28 cellular contexts compared by ENCODE assay signal in the genomic region with DNA sequence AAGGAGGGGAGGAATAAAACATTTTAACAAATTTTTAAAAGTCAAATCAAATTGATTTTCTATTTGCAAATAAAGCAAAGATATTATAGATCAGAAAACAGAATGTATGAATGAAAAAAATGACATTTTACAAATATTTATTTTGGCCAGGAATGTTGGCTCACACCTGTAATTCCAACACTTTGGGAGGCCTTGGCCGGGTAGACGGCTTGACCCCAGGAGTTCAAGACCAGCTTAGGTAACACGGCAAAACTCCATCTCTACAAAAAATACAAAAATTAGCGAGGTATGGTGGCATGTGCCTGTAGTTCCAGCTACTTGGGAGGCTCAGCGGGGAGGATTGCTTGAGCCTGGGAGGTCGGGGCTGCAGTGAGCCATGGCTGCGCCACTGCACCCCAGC.
"Had no signal": no experiment of that assay in that cellular context is flagged by ENCODE, and none has a peak within 500 bp of the region (broad histone marks: within the 10 kb centered on the region; RNA-seq: fewer than 3 reads in every experiment).

No MANE protein-coding gene starts in this region.

- H2AFZ ChIP-seq: hepatocyte had no signal

- H3K27ac ChIP-seq: esophagus muscularis mucosa, foreskin keratinocyte, gastroesophageal sphincter, heart left ventricle, hepatocyte, left lung, ovary, right lobe of liver, stomach, testis, transverse colon, upper lobe of right lung, uterus had no signal

- H3K4me1 ChIP-seq: foreskin keratinocyte, testis, uterus had no signal

- H3K27ac Mint-ChIP-seq: mesothelial cell of epicardium had no signal

- H3K9me3 ChIP-seq: esophagus muscularis mucosa, gastroesophageal sphincter, heart left ventricle, left lung, mucosa of descending colon, ovary, right lobe of liver, stomach, testis, transverse colon, upper lobe of right lung, uterus had no signal

- H3K9me3 Mint-ChIP-seq: mesothelial cell of epicardium; naive B cell; stimulated activated effector memory CD8-positive, alpha-beta T cell treated with anti-CD3 and anti-CD28 coated beads, Interleukin-12 subunit alpha, Interleukin-12 subunit beta, amount 100 ng/mL, for 72 hours had no signal

- H3K27me3 ChIP-seq: esophagus muscularis mucosa, foreskin keratinocyte, gastroesophageal sphincter, heart left ventricle, hepatocyte, left lung, ovary, right lobe of liver, stomach, testis, transverse colon, upper lobe of right lung, uterus had no signal

- H3K27me3 Mint-ChIP-seq: naive B cell had no signal

- H3K4me3 Mint-ChIP-seq: mesothelial cell of epicardium; naive B cell; stimulated activated effector memory CD8-positive, alpha-beta T cell treated with anti-CD3 and anti-CD28 coated beads, Interleukin-12 subunit alpha, Interleukin-12 subunit beta, amount 100 ng/mL, for 72 hours had no signal

- H3K4me3 ChIP-seq: coronary artery, esophagus muscularis mucosa, gastroesophageal sphincter, heart left ventricle, hepatocyte, left lung, mucosa of descending colon, ovary, right lobe of liver, stomach, testis, transverse colon, upper lobe of right lung, uterus had no signal

- H3K36me3 ChIP-seq: ovary, uterus had no signal

- ATAC-seq: foreskin keratinocyte; gastroesophageal sphincter; heart left ventricle; left cardiac atrium; left lung; mucosa of descending colon; right lobe of liver; stimulated activated effector memory CD8-positive, alpha-beta T cell treated with anti-CD3 and anti-CD28 coated beads, Interleukin-12 subunit alpha, Interleukin-12 subunit beta, amount 100 ng/mL, for 72 hours; upper lobe of right lung had no signal

- H3K4me2 ChIP-seq: hepatocyte had no signal

- DNase-seq: dermis blood vessel endothelial cell; effector memory CD4-positive, alpha-beta T cell; foreskin keratinocyte; heart left ventricle; left cardiac atrium; left lung; mesenchymal stem cell; mucosa of descending colon; naive B cell; occipital lobe; ovary; right lobe of liver; small intestine; stimulated activated CD4-positive, alpha-beta T cell treated with anti-CD3 and anti-CD28 coated beads, Interleukin-1b, Interleukin-23, amount 100 ng/mL, for 48 hours; stimulated activated CD4-positive, alpha-beta T cell treated with anti-CD3 and anti-CD28 coated beads, Interleukin-4, amount 100 ng/mL, for 24 hours; stimulated activated naive CD4-positive, alpha-beta T cell treated with Interleukin-2 at 50 U/mL for 16 hours; stomach; substantia nigra; testis; transverse colon; upper lobe of right lung; uterus had no signal
